In the genomic region with DNA sequence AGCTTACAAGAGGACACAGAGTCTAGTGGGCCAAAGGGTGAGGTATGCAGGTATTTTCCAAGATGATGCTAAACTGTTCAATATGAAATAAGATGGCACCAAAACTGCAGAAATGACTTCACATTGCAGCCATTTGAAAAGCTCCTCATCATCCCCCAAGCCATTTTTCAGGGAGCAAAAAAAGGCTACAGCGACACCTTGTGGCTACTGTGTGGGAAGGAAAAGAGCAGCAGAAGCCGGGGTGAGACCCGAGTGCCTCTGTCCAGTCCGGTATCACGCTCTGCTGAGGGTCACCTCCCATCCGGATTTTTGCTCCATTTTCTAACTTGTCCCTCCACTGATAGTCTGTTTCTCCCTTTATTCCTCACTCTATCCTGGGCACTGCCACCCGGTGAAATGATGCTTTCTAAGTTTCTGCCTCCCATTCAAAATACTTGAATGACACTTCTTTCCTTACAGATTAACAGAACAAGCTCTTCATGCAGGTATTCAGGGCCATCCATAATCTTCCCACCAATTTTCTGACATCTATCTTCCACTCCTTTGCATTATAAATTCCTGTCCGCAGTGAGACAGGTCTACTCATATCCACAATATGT, we compare ENCODE assay signal across 8 cellular contexts.
A peak's percentile ranks its signal among the peaks of the same experiment; 100 is the strongest.
DNase-seq lines count a peak whose midpoint lies in the region; ATAC-seq, FAIRE-seq and TF ChIP-seq lines count a peak whose summit lies in the region.

No MANE protein-coding gene starts in this region.

- H3K9ac ChIP-seq in mesendoderm (ENCODE audit: low read length): no peak overlapping the region

- H3K27ac ChIP-seq in RWPE2 (ENCODE audit: poor library complexity, severe bottlenecking) (no peak overlapping the region), mesendoderm (ENCODE audit: low read depth, low read length) (no peak overlapping the region)

- WGBS in mesendoderm (ENCODE audit: extremely low coverage, insufficient coverage, low lambda C conversion rate): no CpG with 5 or more reads among the region's 8 CpGs

- ATAC-seq in GM19452 (IDR thresholded peaks at IDR 0.05; ENCODE audit: unreplicated experiment) (peak; percentile 78), HG03571 (IDR thresholded peaks at IDR 0.05; ENCODE audit: unreplicated experiment) (peak; percentile 59), RWPE2 (ENCODE audit: low read depth) (0 out of 3 replicates have a peak, but pooled peaks have one; percentile 25)

- H3K27me3 ChIP-seq in RWPE2 (ENCODE audit: insufficient read depth, poor library complexity, severe bottlenecking) (peaks cover 13% of the 10 kb centered on the region), mesendoderm (ENCODE audit: insufficient read depth, low read length, poor library complexity) (no peaks in the 10 kb centered on the region)

- no peak overlapping the region for H2BK120ac ChIP-seq in mesendoderm (ENCODE audit: low read depth, low read length)

- no peak overlapping the region for H3K4me2 ChIP-seq in mesendoderm (ENCODE audit: low read length)

- no peak overlapping the region for H2BK5ac ChIP-seq in mesendoderm (ENCODE audit: low read length)

- no peak overlapping the region for H3K4me3 ChIP-seq in RWPE2 (ENCODE audit: severe bottlenecking)
- no peak overlapping the region for H3K4me3 ChIP-seq in mesendoderm (ENCODE audit: low read length)

- peak; percentile 60 for TF ChIP-seq CTCF in RWPE2 (IDR thresholded peaks at IDR 0.05; ENCODE audit: poor library complexity, severe bottlenecking)

- H3K18ac ChIP-seq in mesendoderm (ENCODE audit: low read length): no peak overlapping the region

- no peak overlapping the region for H4K8ac ChIP-seq in mesendoderm (ENCODE audit: low read depth, low read length)

- H3K4me1 ChIP-seq in RWPE2 (ENCODE audit: insufficient read depth, poor library complexity, severe bottlenecking): no peaks in the 10 kb centered on the region
- H3K4me1 ChIP-seq in mesendoderm (ENCODE audit: control insufficient read depth, low read depth, low read length): no peaks in the 10 kb centered on the region

- H2BK15ac ChIP-seq in mesendoderm (replicated peaks; ENCODE audit: low read depth): no peak overlapping the region

- H4K5ac ChIP-seq in mesendoderm (ENCODE audit: low read length): no peak overlapping the region

- no peak overlapping the region for H3K4ac ChIP-seq in mesendoderm (ENCODE audit: low read depth, low read length)

- no peak for FAIRE-seq in urothelium cell line (lab: Jason Lieb, UNC)

- no peaks in the 10 kb centered on the region for H3K79me1 ChIP-seq in mesendoderm (ENCODE audit: low read length)

- H3K36me3 ChIP-seq in RWPE2 (ENCODE audit: low read depth): no peaks in the 10 kb centered on the region
- H3K36me3 ChIP-seq in mesendoderm (ENCODE audit: control insufficient read depth, insufficient read depth, low read length): no peaks in the 10 kb centered on the region

- H3K56ac ChIP-seq in mesendoderm (ENCODE audit: low read length): no peak overlapping the region

- H3K23ac ChIP-seq in mesendoderm (ENCODE audit: low read length): no peak overlapping the region

- DNase-seq in NCI-H2081 (lab: John Stamatoyannopoulos, UW) (peak; percentile 27 to 39), NCI-H2081 treated with DMSO at 0.1 percent for 48 hours (lab: John Stamatoyannopoulos, UW) (no peak), RWPE2 (ENCODE audit: low spot score) (no peak), dermis blood vessel endothelial cell (peak; percentile 73), mesendoderm (peak; percentile 74), urothelium cell line (ENCODE audit: low spot score) (peak; percentile 58)

- no peaks in the 10 kb centered on the region for H3K9me3 ChIP-seq in RWPE2 (ENCODE audit: severe bottlenecking)

- H2AK5ac ChIP-seq in mesendoderm (ENCODE audit: low read length): no peak overlapping the region

- no peaks in the 10 kb centered on the region for H3K79me2 ChIP-seq in mesendoderm (ENCODE audit: control insufficient read depth, insufficient read depth, low read length)

Comparison
In these comparisons a context has a peak if more than half of its experiments do, and no peak if none do; other contexts are left out.
1. DNase-seq: peak in NCI-H2081 (2 of 2), dermis blood vessel endothelial cell (single experiment), mesendoderm (single experiment) and urothelium cell line (single experiment); none in NCI-H2081 treated with DMSO at 0.1 percent for 48 hours (single experiment) and RWPE2 (single experiment).
2. ATAC-seq: peak in every context shown above with its lines; median percentile 78 in GM19452; 59 in HG03571; 25 in RWPE2.